Comparison of ENCODE assay signal across 1 cellular context in genomic region chr16:29806641-29807425, GRCh38.
A peak's percentile ranks its signal among the peaks of the same experiment; 100 is the strongest.
TF ChIP-seq lines count a peak whose summit lies in the region.

No MANE protein-coding gene starts in this region.

TF ChIP-seq in HepG2, 621 proteins besides CTCF, POLR2A, EP300 and RAD21 (continues in another document):
- TF ChIP-seq RARG (CRISPR knock-in tag; IDR thresholded peaks at IDR 0.05; ENCODE audit: low read depth) (no peak), SP1 (IDR thresholded peaks at IDR 0.05) (no peak), SP1 (CRISPR knock-in tag; IDR thresholded peaks at IDR 0.05) (peak; percentile 78), POLR2G (IDR thresholded peaks at IDR 0.05; ENCODE audit: low read depth, low read length) (peak; percentile 74), MXD1 (CRISPR knock-in tag; IDR thresholded peaks at IDR 0.05) (peak; percentile 60; the same call in 1 of the 2 replicates), AGO2 (optimal IDR thresholded peaks at IDR 0.05; ENCODE audit: low read depth, low read length) (peak; percentile 7), TGIF2 (CRISPR knock-in tag; IDR thresholded peaks at IDR 0.05) (peak; percentile 53; the same call in 1 of the 2 replicates), ZNF318 (CRISPR knock-in tag; IDR thresholded peaks at IDR 0.05) (no peak), MYC (CRISPR knock-in tag; IDR thresholded peaks at IDR 0.05; ENCODE audit: borderline replicate concordance) (peak; percentile 83), CBFB (CRISPR knock-in tag; IDR thresholded peaks at IDR 0.05) (no peak), SRSF1 (optimal IDR thresholded peaks at IDR 0.05; ENCODE audit: low read depth, low read length) (peak; percentile 75), ZFX (CRISPR knock-in tag; IDR thresholded peaks at IDR 0.05; ENCODE audit: low read depth) (peak; percentile 75), ZNF160 (CRISPR knock-in tag; IDR thresholded peaks at IDR 0.05) (0 out of 2 replicates have a peak, but pooled peaks have one; percentile 22), JUND (CRISPR knock-in tag; IDR thresholded peaks at IDR 0.05) (0 out of 2 replicates have a peak, but pooled peaks have one; percentile 21), SALL1 (CRISPR knock-in tag; IDR thresholded peaks at IDR 0.05) (peak; percentile 24; the same call in 1 of the 2 replicates), ELF1 (CRISPR knock-in tag; IDR thresholded peaks at IDR 0.05) (no peak), KLF6 (CRISPR knock-in tag; IDR thresholded peaks at IDR 0.05) (no peak), ZFP36L2 (CRISPR knock-in tag; IDR thresholded peaks at IDR 0.05) (no peak), AHR (CRISPR knock-in tag; IDR thresholded peaks at IDR 0.05) (peak; percentile 65; the same call in 1 of the 2 replicates), E2F5 (CRISPR knock-in tag; conservative IDR thresholded peaks at IDR 0.05) (peak; percentile 77), ETV6 (CRISPR knock-in tag; conservative IDR thresholded peaks at IDR 0.05) (peak; percentile 40; the same call in 1 of the 2 replicates), POGK (CRISPR knock-in tag; conservative IDR thresholded peaks at IDR 0.05) (no peak), ZNF746 (CRISPR knock-in tag; IDR thresholded peaks at IDR 0.05) (peak; percentile 82), ZNF225 (CRISPR knock-in tag; IDR thresholded peaks at IDR 0.05) (no peak), RXRA (CRISPR knock-in tag; IDR thresholded peaks at IDR 0.05) (peak; percentile 52; the same call in 1 of the 2 replicates), ZMYM3 (CRISPR knock-in tag; IDR thresholded peaks at IDR 0.05) (no peak), NR2C2 (CRISPR knock-in tag; IDR thresholded peaks at IDR 0.05; ENCODE audit: borderline replicate concordance) (0 out of 2 replicates have a peak, but pooled peaks have one; percentile 33), SIN3A (IDR thresholded peaks at IDR 0.05; ENCODE audit: borderline replicate concordance, low read depth, low read length) (peak; percentile 26; the same call in 1 of the 2 replicates), KDM5B (CRISPR knock-in tag; IDR thresholded peaks at IDR 0.05; ENCODE audit: borderline replicate concordance) (no peak), PRDM4 (CRISPR knock-in tag; IDR thresholded peaks at IDR 0.05; ENCODE audit: borderline replicate concordance) (peak; percentile 57; the same call in 1 of the 2 replicates), ZBTB7B (CRISPR knock-in tag; IDR thresholded peaks at IDR 0.05) (0 out of 2 replicates have a peak, but pooled peaks have one; percentile 23), PRMT3 (CRISPR knock-in tag; IDR thresholded peaks at IDR 0.05; ENCODE audit: borderline replicate concordance, low read depth) (no peak)
- TF ChIP-seq, protein P1, sequence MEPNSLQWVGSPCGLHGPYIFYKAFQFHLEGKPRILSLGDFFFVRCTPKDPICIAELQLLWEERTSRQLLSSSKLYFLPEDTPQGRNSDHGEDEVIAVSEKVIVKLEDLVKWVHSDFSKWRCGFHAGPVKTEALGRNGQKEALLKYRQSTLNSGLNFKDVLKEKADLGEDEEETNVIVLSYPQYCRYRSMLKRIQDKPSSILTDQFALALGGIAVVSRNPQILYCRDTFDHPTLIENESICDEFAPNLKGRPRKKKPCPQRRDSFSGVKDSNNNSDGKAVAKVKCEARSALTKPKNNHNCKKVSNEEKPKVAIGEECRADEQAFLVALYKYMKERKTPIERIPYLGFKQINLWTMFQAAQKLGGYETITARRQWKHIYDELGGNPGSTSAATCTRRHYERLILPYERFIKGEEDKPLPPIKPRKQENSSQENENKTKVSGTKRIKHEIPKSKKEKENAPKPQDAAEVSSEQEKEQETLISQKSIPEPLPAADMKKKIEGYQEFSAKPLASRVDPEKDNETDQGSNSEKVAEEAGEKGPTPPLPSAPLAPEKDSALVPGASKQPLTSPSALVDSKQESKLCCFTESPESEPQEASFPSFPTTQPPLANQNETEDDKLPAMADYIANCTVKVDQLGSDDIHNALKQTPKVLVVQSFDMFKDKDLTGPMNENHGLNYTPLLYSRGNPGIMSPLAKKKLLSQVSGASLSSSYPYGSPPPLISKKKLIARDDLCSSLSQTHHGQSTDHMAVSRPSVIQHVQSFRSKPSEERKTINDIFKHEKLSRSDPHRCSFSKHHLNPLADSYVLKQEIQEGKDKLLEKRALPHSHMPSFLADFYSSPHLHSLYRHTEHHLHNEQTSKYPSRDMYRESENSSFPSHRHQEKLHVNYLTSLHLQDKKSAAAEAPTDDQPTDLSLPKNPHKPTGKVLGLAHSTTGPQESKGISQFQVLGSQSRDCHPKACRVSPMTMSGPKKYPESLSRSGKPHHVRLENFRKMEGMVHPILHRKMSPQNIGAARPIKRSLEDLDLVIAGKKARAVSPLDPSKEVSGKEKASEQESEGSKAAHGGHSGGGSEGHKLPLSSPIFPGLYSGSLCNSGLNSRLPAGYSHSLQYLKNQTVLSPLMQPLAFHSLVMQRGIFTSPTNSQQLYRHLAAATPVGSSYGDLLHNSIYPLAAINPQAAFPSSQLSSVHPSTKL (CRISPR knock-in tag; IDR thresholded peaks at IDR 0.05), result 0 out of 2 replicates have a peak, but pooled peaks have one; percentile 10
- TF ChIP-seq, protein P2, sequence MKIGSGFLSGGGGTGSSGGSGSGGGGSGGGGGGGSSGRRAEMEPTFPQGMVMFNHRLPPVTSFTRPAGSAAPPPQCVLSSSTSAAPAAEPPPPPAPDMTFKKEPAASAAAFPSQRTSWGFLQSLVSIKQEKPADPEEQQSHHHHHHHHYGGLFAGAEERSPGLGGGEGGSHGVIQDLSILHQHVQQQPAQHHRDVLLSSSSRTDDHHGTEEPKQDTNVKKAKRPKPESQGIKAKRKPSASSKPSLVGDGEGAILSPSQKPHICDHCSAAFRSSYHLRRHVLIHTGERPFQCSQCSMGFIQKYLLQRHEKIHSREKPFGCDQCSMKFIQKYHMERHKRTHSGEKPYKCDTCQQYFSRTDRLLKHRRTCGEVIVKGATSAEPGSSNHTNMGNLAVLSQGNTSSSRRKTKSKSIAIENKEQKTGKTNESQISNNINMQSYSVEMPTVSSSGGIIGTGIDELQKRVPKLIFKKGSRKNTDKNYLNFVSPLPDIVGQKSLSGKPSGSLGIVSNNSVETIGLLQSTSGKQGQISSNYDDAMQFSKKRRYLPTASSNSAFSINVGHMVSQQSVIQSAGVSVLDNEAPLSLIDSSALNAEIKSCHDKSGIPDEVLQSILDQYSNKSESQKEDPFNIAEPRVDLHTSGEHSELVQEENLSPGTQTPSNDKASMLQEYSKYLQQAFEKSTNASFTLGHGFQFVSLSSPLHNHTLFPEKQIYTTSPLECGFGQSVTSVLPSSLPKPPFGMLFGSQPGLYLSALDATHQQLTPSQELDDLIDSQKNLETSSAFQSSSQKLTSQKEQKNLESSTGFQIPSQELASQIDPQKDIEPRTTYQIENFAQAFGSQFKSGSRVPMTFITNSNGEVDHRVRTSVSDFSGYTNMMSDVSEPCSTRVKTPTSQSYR (CRISPR knock-in tag; IDR thresholded peaks at IDR 0.05; ENCODE audit: borderline replicate concordance), result peak; percentile 28; the same call in 1 of the 2 replicates
- TF ChIP-seq, protein P3, sequence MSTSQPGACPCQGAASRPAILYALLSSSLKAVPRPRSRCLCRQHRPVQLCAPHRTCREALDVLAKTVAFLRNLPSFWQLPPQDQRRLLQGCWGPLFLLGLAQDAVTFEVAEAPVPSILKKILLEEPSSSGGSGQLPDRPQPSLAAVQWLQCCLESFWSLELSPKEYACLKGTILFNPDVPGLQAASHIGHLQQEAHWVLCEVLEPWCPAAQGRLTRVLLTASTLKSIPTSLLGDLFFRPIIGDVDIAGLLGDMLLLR (CRISPR knock-in tag; IDR thresholded peaks at IDR 0.05), result no peak
- TF ChIP-seq, protein P4, sequence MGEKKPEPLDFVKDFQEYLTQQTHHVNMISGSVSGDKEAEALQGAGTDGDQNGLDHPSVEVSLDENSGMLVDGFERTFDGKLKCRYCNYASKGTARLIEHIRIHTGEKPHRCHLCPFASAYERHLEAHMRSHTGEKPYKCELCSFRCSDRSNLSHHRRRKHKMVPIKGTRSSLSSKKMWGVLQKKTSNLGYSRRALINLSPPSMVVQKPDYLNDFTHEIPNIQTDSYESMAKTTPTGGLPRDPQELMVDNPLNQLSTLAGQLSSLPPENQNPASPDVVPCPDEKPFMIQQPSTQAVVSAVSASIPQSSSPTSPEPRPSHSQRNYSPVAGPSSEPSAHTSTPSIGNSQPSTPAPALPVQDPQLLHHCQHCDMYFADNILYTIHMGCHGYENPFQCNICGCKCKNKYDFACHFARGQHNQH (CRISPR knock-in tag; IDR thresholded peaks at IDR 0.05), result peak; percentile 46; the same call in 1 of the 2 replicates
